31 cellular contexts compared by ENCODE assay signal in the genomic region with DNA sequence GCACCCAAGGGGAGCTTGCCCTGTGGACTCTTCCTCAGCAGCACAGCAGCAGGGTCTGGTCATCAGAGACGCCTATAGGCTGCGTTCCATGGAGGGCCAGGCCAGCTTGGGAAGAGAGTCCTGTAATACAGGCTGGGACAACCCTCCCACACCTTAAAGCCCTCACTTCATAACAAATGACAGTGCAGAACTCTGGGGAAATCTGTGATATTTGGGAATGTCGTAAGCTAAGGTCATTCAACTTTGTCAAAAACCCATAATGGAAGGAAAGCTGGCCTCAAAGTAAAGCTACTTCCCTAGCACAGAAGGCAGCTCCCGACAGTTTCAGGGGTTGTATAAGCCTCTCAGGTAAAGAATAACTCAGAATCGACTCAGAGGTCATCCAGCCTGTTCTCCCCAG.
DNase-seq lines count a peak whose midpoint lies in the region; ATAC-seq and TF ChIP-seq lines count a peak whose summit lies in the region.
"Had no signal": no experiment of that assay in that cellular context is flagged by ENCODE, and none has a peak within 500 bp of the region (broad histone marks: within the 10 kb centered on the region; RNA-seq: fewer than 3 reads in every experiment).

No MANE protein-coding gene starts in this region.

- H3K4me2 ChIP-seq in osteoblast (ENCODE audit: insufficient read depth, low read length): no peak overlapping the region
- H3K4me2 ChIP-seq: A549; BLaER1; BLaER1 treated with 17β-estradiol and CSF1 and Interleukin-3, amounts not matched to agents 10 nM and 100 nM had no signal

- intact Hi-C loops in prostate gland (cut with DNase I): no loop called here

- H3K4me3 Mint-ChIP-seq in activated naive CD8-positive, alpha-beta T cell treated with anti-CD3 and anti-CD28 coated beads, Interleukin-2, amount 50 U/mL, for 24 hours: no peak overlapping the region
- H3K4me3 Mint-ChIP-seq in activated naive CD8-positive, alpha-beta T cell treated with anti-CD3 and anti-CD28 coated beads for 36 hours: no peak overlapping the region
- H3K4me3 Mint-ChIP-seq: B cell; CD4-positive, alpha-beta memory T cell; CD4-positive, alpha-beta T cell; CD4-positive, CD25-positive, alpha-beta regulatory T cell; CD8-positive, alpha-beta T cell had no signal

- peaks cover 6% of the 10 kb centered on the region for H3K4me1 Mint-ChIP-seq in activated naive CD8-positive, alpha-beta T cell treated with anti-CD3 and anti-CD28 coated beads, Interleukin-2, amount 50 U/mL, for 24 hours
- H3K4me1 Mint-ChIP-seq in activated naive CD8-positive, alpha-beta T cell treated with anti-CD3 and anti-CD28 coated beads for 36 hours: peaks cover 3% of the 10 kb centered on the region

- no peak for DNase-seq in activated naive CD8-positive, alpha-beta T cell treated with anti-CD3 and anti-CD28 coated beads, Interleukin-2, amount 50 U/mL, for 24 hours
- no peak for DNase-seq in activated naive CD8-positive, alpha-beta T cell treated with anti-CD3 and anti-CD28 coated beads for 36 hours
- DNase-seq in left lobe of liver (ENCODE audit: low spot score) (no peak), osteoblast (ENCODE audit: insufficient read length, low spot score, missing footprints) (peak; percentile 48), prostate gland (ENCODE audit: low spot score) (no peak), EL (no peak)
- DNase-seq: 8988T; ACHN; AML-193; BE2C; Caco-2; Calu3; CD4-positive, alpha-beta memory T cell; CD4-positive, alpha-beta T cell; CD4-positive, CD25-positive, alpha-beta regulatory T cell; CD8-positive, alpha-beta memory T cell; CD8-positive, alpha-beta T cell; COR-L47; DMS 273 treated with DMSO at 0.1 percent for 48 hours; DMS153; DMS53; DMS79; DMS79 treated with DMSO at 0.1 percent for 48 hours; DND-41 had no signal

- no peaks in the 10 kb centered on the region for H3K4me1 ChIP-seq in osteoblast (ENCODE audit: insufficient read depth, low read length)
- no peaks in the 10 kb centered on the region for H3K4me1 ChIP-seq in prostate gland (replicated peaks)
- H3K4me1 ChIP-seq: A549, BE2C, Caco-2 had no signal

- H3K27ac ChIP-seq in osteoblast (ENCODE audit: low read depth, low read length): no peak overlapping the region
- H3K27ac ChIP-seq in prostate gland: no peak overlapping the region
- H3K27ac ChIP-seq: 22Rv1; A549; BLaER1; BLaER1 treated with 17β-estradiol and CSF1 and Interleukin-3, amounts not matched to agents 10 nM and 100 nM; C4-2B had no signal

- no peak overlapping the region for H3K27ac Mint-ChIP-seq in activated naive CD8-positive, alpha-beta T cell treated with anti-CD3 and anti-CD28 coated beads, Interleukin-2, amount 50 U/mL, for 24 hours
- H3K27ac Mint-ChIP-seq in activated naive CD8-positive, alpha-beta T cell treated with anti-CD3 and anti-CD28 coated beads for 36 hours: no peak overlapping the region
- H3K27ac Mint-ChIP-seq: B cell; CD14-positive monocyte; CD4-positive, alpha-beta memory T cell; CD4-positive, alpha-beta T cell; CD4-positive, CD25-positive, alpha-beta regulatory T cell; CD8-positive, alpha-beta T cell had no signal

- H3K9me3 Mint-ChIP-seq in activated naive CD8-positive, alpha-beta T cell treated with anti-CD3 and anti-CD28 coated beads, Interleukin-2, amount 50 U/mL, for 24 hours: no peaks in the 10 kb centered on the region
- H3K9me3 Mint-ChIP-seq in activated naive CD8-positive, alpha-beta T cell treated with anti-CD3 and anti-CD28 coated beads for 36 hours: no peaks in the 10 kb centered on the region
- H3K9me3 Mint-ChIP-seq: CD14-positive monocyte; CD4-positive, alpha-beta T cell; CD8-positive, alpha-beta memory T cell; CD8-positive, alpha-beta T cell had no signal

- peak; percentile 15 for ATAC-seq in activated naive CD8-positive, alpha-beta T cell treated with anti-CD3 and anti-CD28 coated beads, Interleukin-2, amount 50 U/mL, for 24 hours
- ATAC-seq in left lobe of liver: peak; percentile 51
- ATAC-seq: A549; CD8-positive, alpha-beta T cell had no signal

- no peak overlapping the region for H2AFZ ChIP-seq in osteoblast (ENCODE audit: low read length)

- WGBS in prostate gland: 79% methylated on average over 5 of the region's 5 CpGs

- H3K27me3 Mint-ChIP-seq in activated naive CD8-positive, alpha-beta T cell treated with anti-CD3 and anti-CD28 coated beads, Interleukin-2, amount 50 U/mL, for 24 hours: peaks cover 7% of the 10 kb centered on the region
- peaks cover 6% of the 10 kb centered on the region for H3K27me3 Mint-ChIP-seq in activated naive CD8-positive, alpha-beta T cell treated with anti-CD3 and anti-CD28 coated beads for 36 hours

- TF ChIP-seq POLR2A in prostate gland (IDR thresholded peaks at IDR 0.05): no peak

- H4K20me1 ChIP-seq in osteoblast (ENCODE audit: insufficient read depth, low read length): no peaks in the 10 kb centered on the region
- H4K20me1 ChIP-seq: BLaER1; BLaER1 treated with 17β-estradiol and CSF1 and Interleukin-3, amounts not matched to agents 10 nM and 100 nM had no signal

- H3K9me3 ChIP-seq in osteoblast (ENCODE audit: low read depth, low read length): no peaks in the 10 kb centered on the region
- no peaks in the 10 kb centered on the region for H3K9me3 ChIP-seq in prostate gland
- H3K9me3 ChIP-seq: A549; BE2C; BLaER1; BLaER1 treated with 17β-estradiol and CSF1 and Interleukin-3, amounts not matched to agents 10 nM and 100 nM; Caco-2 had no signal

- TF ChIP-seq CTCF in osteoblast (IDR thresholded peaks at IDR 0.05; ENCODE audit: extremely low read depth, low read depth, low read length): no peak
- no peak for TF ChIP-seq CTCF in prostate gland (IDR thresholded peaks at IDR 0.05)

- H3K4me3 ChIP-seq in osteoblast (ENCODE audit: insufficient read depth, low read length) (no peak overlapping the region), prostate gland (no peak overlapping the region)
- H3K4me3 ChIP-seq: A549; BLaER1; BLaER1 treated with 17β-estradiol and CSF1 and Interleukin-3, amounts not matched to agents 10 nM and 100 nM had no signal

- H3K36me3 ChIP-seq in osteoblast (ENCODE audit: insufficient read depth, low read length) (no peaks in the 10 kb centered on the region), prostate gland (no peaks in the 10 kb centered on the region)
- H3K36me3 ChIP-seq: BE2C; BLaER1; BLaER1 treated with 17β-estradiol and CSF1 and Interleukin-3, amounts not matched to agents 10 nM and 100 nM had no signal

- no peaks in the 10 kb centered on the region for H3K79me2 ChIP-seq in osteoblast (ENCODE audit: insufficient read depth, low read length)

- H3K36me3 Mint-ChIP-seq in activated naive CD8-positive, alpha-beta T cell treated with anti-CD3 and anti-CD28 coated beads, Interleukin-2, amount 50 U/mL, for 24 hours (ENCODE audit: low read depth): no peaks in the 10 kb centered on the region
- H3K36me3 Mint-ChIP-seq in activated naive CD8-positive, alpha-beta T cell treated with anti-CD3 and anti-CD28 coated beads for 36 hours: no peaks in the 10 kb centered on the region
- H3K36me3 Mint-ChIP-seq: CD14-positive monocyte; CD4-positive, alpha-beta memory T cell; CD4-positive, CD25-positive, alpha-beta regulatory T cell; CD8-positive, alpha-beta memory T cell; CD8-positive, alpha-beta T cell had no signal

- H3K27me3 ChIP-seq in osteoblast (ENCODE audit: insufficient read depth, low read length): peaks cover 21% of the 10 kb centered on the region
- H3K27me3 ChIP-seq in prostate gland (replicated peaks; ENCODE audit: insufficient read depth): no peaks in the 10 kb centered on the region
- H3K27me3 ChIP-seq: BE2C; BLaER1; BLaER1 treated with 17β-estradiol and CSF1 and Interleukin-3, amounts not matched to agents 10 nM and 100 nM had no signal
